ENCODE assay signal across 29 cellular contexts in genomic region chr11:7587712-7588111, GRCh38.
DNase-seq lines count a peak whose midpoint lies in the region; ATAC-seq and TF ChIP-seq lines count a peak whose summit lies in the region.
"Had no signal": no experiment of that assay in that cellular context is flagged by ENCODE, and none has a peak within 500 bp of the region (broad histone marks: within the 10 kb centered on the region; RNA-seq: fewer than 3 reads in every experiment).

No MANE protein-coding gene starts in this region.

- peak overlapping the region; percentile 4 to 32 for H3K27ac ChIP-seq in tibial artery
- H3K27ac ChIP-seq: Peyer's patch, right lobe of liver, stomach, uterus had no signal

- H3K27ac Mint-ChIP-seq in osteocyte (ENCODE audit: unreplicated experiment), result peak overlapping the region; percentile 76

- no peak for TF ChIP-seq CTCF in osteocyte (IDR thresholded peaks at IDR 0.05)
- no peak for TF ChIP-seq CTCF in tibial artery (IDR thresholded peaks at IDR 0.05)

- no peaks in the 10 kb centered on the region for H3K27me3 Mint-ChIP-seq in osteocyte (ENCODE audit: unreplicated experiment)
- H3K27me3 Mint-ChIP-seq: progenitor cell of endocrine pancreas had no signal

- DNase-seq in NCI-H69 (lab: John Stamatoyannopoulos, UW) (peak; percentile 22), fibroblast of peridontal ligament (ENCODE audit: extremely low read depth) (peak; percentile 37), osteocyte (ENCODE audit: extremely low spot score, unreplicated experiment) (no peak), tibial artery (no peak), NOMO-1 (lab: John Stamatoyannopoulos, UW; ENCODE audit: unreplicated experiment in 2 of 2) (no peak)
- no peak for DNase-seq in effector CD8-positive, alpha-beta T cell (lab: John Stamatoyannopoulos, UW)
- DNase-seq: ACHN; activated CD4-positive, alpha-beta T cell treated with anti-CD3 and anti-CD28 coated beads, Interleukin-2, amount 50 U/mL, for 48 hours; activated CD4-positive, CD25-positive, alpha-beta regulatory T cell treated with anti-CD3 and anti-CD28 coated beads, Interleukin-2, amount 50 U/mL, for 72 hours; activated T-cell treated with anti-CD3 and anti-CD28 coated beads, Interleukin-2, amount 50 U/mL, for 48 hours; BE2C; immature natural killer cell; KG1; mesendoderm; MG63; NCI-H1105 treated with DMSO at 0.1 percent for 48 hours; NCI-H1930; NCI-H226; NCI-H526 treated with DMSO at 0.1 percent for 48 hours; Peyer's patch; right lobe of liver; SHP77; stimulated activated CD4-positive, alpha-beta T cell treated with anti-CD3 and anti-CD28 coated beads, Interleukin-4, amount 100 ng/mL, for 1 hour; stomach; T-helper 2 cell; uterus had no signal

- peaks cover 0 to 52% (median 25%) of the 10 kb centered on the region in 4 donors for H3K4me1 ChIP-seq in tibial artery
- H3K4me1 ChIP-seq: BE2C, uterus had no signal

- H3K9me3 ChIP-seq in tibial artery, result no peaks in the 10 kb centered on the region
- H3K9me3 ChIP-seq: BE2C, MG63, Peyer's patch, right lobe of liver, stomach, uterus had no signal

- H3K4me3 Mint-ChIP-seq in osteocyte (ENCODE audit: unreplicated experiment), result no peak overlapping the region
- H3K4me3 Mint-ChIP-seq: immature natural killer cell had no signal

- intact Hi-C loops in tibial artery (cut with DNase I; ENCODE audit: low total_unique reads), result no loop called here

- no peaks in the 10 kb centered on the region for H3K9me3 Mint-ChIP-seq in osteocyte (ENCODE audit: unreplicated experiment)

- H3K36me3 Mint-ChIP-seq in osteocyte (ENCODE audit: unreplicated experiment), result peaks cover 19% of the 10 kb centered on the region

- no peak for ATAC-seq in GM21390 (IDR thresholded peaks at IDR 0.05; ENCODE audit: unreplicated experiment)
- ATAC-seq: left lobe of liver, right lobe of liver had no signal

- no peaks in the 10 kb centered on the region for H3K36me3 ChIP-seq in tibial artery
- H3K36me3 ChIP-seq: BE2C, MG63, Peyer's patch, right lobe of liver, stomach, uterus had no signal

- no peaks in the 10 kb centered on the region for H3K27me3 ChIP-seq in tibial artery
- H3K27me3 ChIP-seq: BE2C, MG63, Peyer's patch, right lobe of liver, stomach, uterus had no signal

- H3K4me3 ChIP-seq in tibial artery, result no peak overlapping the region
- H3K4me3 ChIP-seq: MG63, Peyer's patch, right lobe of liver, stomach, uterus had no signal

- H3K4me1 Mint-ChIP-seq in osteocyte (ENCODE audit: unreplicated experiment), result peaks cover 52% of the 10 kb centered on the region

Comparison
In these comparisons a context has a peak if more than half of its experiments do, and no peak if none do; other contexts are left out.
1. DNase-seq: peak in NCI-H69 (single experiment) and fibroblast of peridontal ligament (single experiment); none in osteocyte (single experiment), tibial artery (0 of 2), effector CD8-positive, alpha-beta T cell (single experiment) and NOMO-1 (0 of 2).